In genomic region chr13:30032263-30032662, GRCh38 we compare ENCODE assay signal across 22 cellular contexts.
A peak's percentile ranks its signal among the peaks of the same experiment; 100 is the strongest.
DNase-seq lines count a peak whose midpoint lies in the region; ATAC-seq, FAIRE-seq and TF ChIP-seq lines count a peak whose summit lies in the region.
"Had no signal": no experiment of that assay in that cellular context is flagged by ENCODE, and none has a peak within 500 bp of the region (broad histone marks: within the 10 kb centered on the region; RNA-seq: fewer than 3 reads in every experiment).

No MANE protein-coding gene starts in this region.

- no peak overlapping the region for H4K8ac ChIP-seq in H1 (ENCODE audit: extremely low read depth, insufficient read depth, low read length)

- no peak overlapping the region for H3K56ac ChIP-seq in H1 (replicated peaks; ENCODE audit: insufficient read length, low read depth, low read length)

- H3K4me1 ChIP-seq in SK-N-SH (ENCODE audit: control insufficient read depth in 1 of 2, insufficient read depth in 2 of 2, low read depth in 1 of 2, low read length in 1 of 2): peaks cover 0 to 16% of the 10 kb centered on the region in 2 experiments; a peak in 3 of 4 replicates
- no peaks in the 10 kb centered on the region for H3K4me1 ChIP-seq in H1 (replicated peaks in 1 of 4; ENCODE audit: control insufficient read depth in 3 of 4, insufficient read depth in 4 of 4, low read length in 3 of 4)
- H3K4me1 ChIP-seq in rectal smooth muscle tissue (ENCODE audit: control insufficient read depth, insufficient read depth, low read length): peaks cover 9% of the 10 kb centered on the region
- no peaks in the 10 kb centered on the region for H3K4me1 ChIP-seq in effector memory CD4-positive, alpha-beta T cell (ENCODE audit: control insufficient read depth, insufficient read depth, low read length, poor library complexity, severe bottlenecking)

- no peak overlapping the region for H2BK15ac ChIP-seq in H1 (ENCODE audit: low read length)

- H3K9me2 ChIP-seq in SK-N-SH (no peaks in the 10 kb centered on the region), neural cell (ENCODE audit: insufficient read depth, low read length) (no peaks in the 10 kb centered on the region)

- no peaks in the 10 kb centered on the region; the same call in 1 of the 2 replicates for H3K23me2 ChIP-seq in H1 (ENCODE audit: low read depth, low read length)

- no peak overlapping the region for H3K9ac ChIP-seq in SK-N-SH
- no peak overlapping the region for H3K9ac ChIP-seq in H1 (replicated peaks in 1 of 4; ENCODE audit: extremely low read depth in 1 of 4, low read depth in 3 of 4, low read length in 3 of 4)
- H3K9ac ChIP-seq in neural cell (ENCODE audit: low read length): no peak overlapping the region
- H3K9ac ChIP-seq in rectal smooth muscle tissue (ENCODE audit: low read length): no peak overlapping the region
- H3K9ac ChIP-seq: BLaER1, GM23248 had no signal

- no peak for DNase-seq in SK-N-SH
- DNase-seq in H1 (ENCODE audit: low read depth in 1 of 2, low spot score in 2 of 2): no peak
- no peak for DNase-seq in midbrain (lab: John Stamatoyannopoulos, UW)
- no peak for DNase-seq in NCI-H128 (lab: John Stamatoyannopoulos, UW; ENCODE audit: unreplicated experiment)
- DNase-seq in effector memory CD4-positive, alpha-beta T cell: no peak
- DNase-seq: Caco-2; CD4-positive, CD25-positive, alpha-beta regulatory T cell; CD8-positive, alpha-beta T cell; DMS153; DND-41; GM23248; H9 had no signal

- H4K20me1 ChIP-seq in SK-N-SH (ENCODE audit: insufficient read depth): no peaks in the 10 kb centered on the region
- H4K20me1 ChIP-seq in H1 (replicated peaks in 1 of 2; ENCODE audit: control insufficient read depth in 1 of 2, insufficient read depth in 2 of 2, low read length in 2 of 2): no peaks in the 10 kb centered on the region
- H4K20me1 ChIP-seq in neural cell (ENCODE audit: insufficient read depth): no peaks in the 10 kb centered on the region
- H4K20me1 ChIP-seq: BLaER1 had no signal

- FAIRE-seq in H1 (lab: Jason Lieb, UNC): no peak
- FAIRE-seq: A204.1, G401.6, GM12892 had no signal

- H3K9me3 ChIP-seq in SK-N-SH: no peaks in the 10 kb centered on the region
- H3K9me3 ChIP-seq in H1 (ENCODE audit: insufficient read depth in 2 of 2, low read depth in 1 of 2, low read length in 1 of 2): no peaks in the 10 kb centered on the region
- no peaks in the 10 kb centered on the region for H3K9me3 ChIP-seq in neural cell (ENCODE audit: low read length)
- H3K9me3 ChIP-seq in effector memory CD4-positive, alpha-beta T cell (ENCODE audit: control insufficient read depth, low read length): no peaks in the 10 kb centered on the region
- H3K9me3 ChIP-seq: BLaER1, Caco-2 had no signal

- no peak overlapping the region for H2BK5ac ChIP-seq in H1 (ENCODE audit: low read depth, low read length)

- no peak overlapping the region; the same call in 1 of the 2 replicates for H2BK12ac ChIP-seq in H1 (ENCODE audit: low read depth, low read length)

- POLR2A ChIA-PET in SK-N-SH (lab: Yijun Ruan, JAX) (no interaction called here), H1 (lab: Charles Lee; ENCODE audit: partially characterized antibody) (no interaction called here)

- TF ChIP-seq EP300 in SK-N-SH (IDR thresholded peaks at IDR 0.05; ENCODE audit: borderline replicate concordance in 1 of 2, low read depth in 1 of 2, low read length in 1 of 2) (no peak), H1 (IDR thresholded peaks at IDR 0.05; ENCODE audit: borderline replicate concordance in 1 of 2, low read depth in 2 of 2, low read length in 2 of 2) (no peak), neural cell (conservative IDR thresholded peaks at IDR 0.05; ENCODE audit: poor library complexity, severe bottlenecking) (no peak)

- CTCF ChIA-PET in SK-N-SH (lab: Yijun Ruan, JAX): no interaction called here
- CTCF ChIA-PET in H1 (lab: Charles Lee; ENCODE audit: partially characterized antibody): interaction anchor here (1.1 kb wide), 1 partner anchor 80 kb away, joined by 4 read pairs; no protein-coding TSS in a partner anchor

- H3K27ac ChIP-seq in SK-N-SH (ENCODE audit: low read depth in 2 of 2, low read length in 1 of 2): no peak overlapping the region
- no peak overlapping the region for H3K27ac ChIP-seq in H1 (ENCODE audit: low read depth, low read length)
- no peak overlapping the region for H3K27ac ChIP-seq in neural cell (ENCODE audit: low read length)
- H3K27ac ChIP-seq in rectal smooth muscle tissue (ENCODE audit: low read depth, low read length): no peak overlapping the region
- H3K27ac ChIP-seq in effector memory CD4-positive, alpha-beta T cell (ENCODE audit: insufficient read depth, low read length, poor library complexity, severe bottlenecking): no peak overlapping the region
- H3K27ac ChIP-seq: 22Rv1, BLaER1, C4-2B, GM23248 had no signal

- no peak overlapping the region for H3K14ac ChIP-seq in H1 (ENCODE audit: insufficient read length)

- no peak overlapping the region for H3K18ac ChIP-seq in H1 (ENCODE audit: extremely low read depth, low read length)

- no peak overlapping the region for H2AK5ac ChIP-seq in H1 (ENCODE audit: low read depth, low read length)

- no peak overlapping the region for H3K4ac ChIP-seq in H1 (replicated peaks; ENCODE audit: insufficient read length, low read depth, low read length)

- 0 out of 2 replicates have a peak, but pooled peaks cover 2% of the 10 kb centered on the region for H3K79me1 ChIP-seq in H1 (ENCODE audit: low read depth, low read length)

- 0 out of 2 replicates have a peak overlapping the region, but pooled peaks have one; percentile 23 for H2BK20ac ChIP-seq in H1 (ENCODE audit: low read length)

- H3K23ac ChIP-seq in H1 (ENCODE audit: insufficient read length): no peak overlapping the region

- H4K5ac ChIP-seq in H1 (ENCODE audit: insufficient read length, low read depth, low read length): no peak overlapping the region

- peak overlapping the region; percentile 10 for H2BK120ac ChIP-seq in H1 (replicated peaks; ENCODE audit: low read depth, low read length)

- H3K4me2 ChIP-seq in SK-N-SH (no peak overlapping the region), H1 (ENCODE audit: insufficient read depth in 1 of 2, low read depth in 2 of 2, low read length in 2 of 2) (no peak overlapping the region), neural cell (ENCODE audit: low read length) (no peak overlapping the region)
- H3K4me2 ChIP-seq: BLaER1 had no signal

- TF ChIP-seq RAD21 in SK-N-SH (IDR thresholded peaks at IDR 0.05; ENCODE audit: low read length) (no peak), H1 (IDR thresholded peaks at IDR 0.05 in 1 of 2, conservative IDR thresholded peaks at IDR 0.05 in 1 of 2; ENCODE audit: low read depth in 2 of 2, low read length in 2 of 2) (no peak), neural cell (conservative IDR thresholded peaks at IDR 0.05) (no peak)

- TF ChIP-seq CTCF in SK-N-SH (IDR thresholded peaks at IDR 0.05) (no peak), H1 (IDR thresholded peaks at IDR 0.05; ENCODE audit: control extremely low read depth in 1 of 3, insufficient read depth in 1 of 3, low read depth in 1 of 3, low read length in 3 of 3) (no peak), neural cell (IDR thresholded peaks at IDR 0.05; ENCODE audit: poor library complexity, severe bottlenecking) (no peak)

- H3K4me3 ChIP-seq in SK-N-SH (ENCODE audit: low read depth in 2 of 2, low read length in 1 of 2) (no peak overlapping the region), H1 (ENCODE audit: extremely low read depth in 1 of 4, insufficient read depth in 2 of 4, low read depth in 3 of 4, low read length in 4 of 4) (no peak overlapping the region), neural cell (ENCODE audit: low read length) (no peak overlapping the region), rectal smooth muscle tissue (ENCODE audit: low read length) (peak overlapping the region; percentile 25)
- no peak overlapping the region for H3K4me3 ChIP-seq in effector memory CD4-positive, alpha-beta T cell (ENCODE audit: insufficient read depth, low read depth, low read length, poor library complexity, severe bottlenecking)
- H3K4me3 ChIP-seq: BLaER1, GM23248 had no signal

- no peak overlapping the region for H2AFZ ChIP-seq in SK-N-SH (ENCODE audit: low read depth)
- no peak overlapping the region for H2AFZ ChIP-seq in H1 (ENCODE audit: low read length)
- no peak overlapping the region for H2AFZ ChIP-seq in neural cell (ENCODE audit: low read depth, low read length)
- H2AFZ ChIP-seq: GM23248 had no signal

- WGBS in SK-N-SH (ENCODE audit: low lambda C conversion rate): 81% methylated on average over 4 of the region's 4 CpGs
- 86% methylated on average over 4 of the region's 4 CpGs; no CpG with 5 or more reads in 1 of the 2 experiments for WGBS in H1 (ENCODE audit: extremely low coverage in 1 of 2, insufficient coverage in 1 of 2, insufficient read length in 1 of 2, insufficient replicate concordance in 2 of 2, low coverage in 1 of 2, low lambda C conversion rate in 2 of 2, missing lambda C conversion rate in 1 of 2), 2 experiments

- H3K36me3 ChIP-seq in SK-N-SH (replicated peaks in 1 of 2; ENCODE audit: control insufficient read depth in 1 of 2, insufficient read depth in 2 of 2, low read length in 1 of 2): no peaks in the 10 kb centered on the region
- H3K36me3 ChIP-seq in H1 (ENCODE audit: control insufficient read depth in 2 of 4, insufficient read depth in 4 of 4, low read length in 3 of 4): no peaks in the 10 kb centered on the region
- no peaks in the 10 kb centered on the region for H3K36me3 ChIP-seq in neural cell (ENCODE audit: insufficient read depth, low read length)
- H3K36me3 ChIP-seq in rectal smooth muscle tissue (ENCODE audit: control insufficient read depth, insufficient read depth, low read length): no peaks in the 10 kb centered on the region
- no peaks in the 10 kb centered on the region for H3K36me3 ChIP-seq in effector memory CD4-positive, alpha-beta T cell (ENCODE audit: control insufficient read depth, insufficient read depth, low read length)
- H3K36me3 ChIP-seq: BLaER1 had no signal

- no peak for TF ChIP-seq POLR2A in H1 (IDR thresholded peaks at IDR 0.05; ENCODE audit: control extremely low read depth in 1 of 2, low read depth in 2 of 2, low read length in 2 of 2)

- peaks cover 14% of the 10 kb centered on the region for H3F3A ChIP-seq in SK-N-SH (replicated peaks; ENCODE audit: insufficient read depth)
- H3F3A ChIP-seq in neural cell (ENCODE audit: insufficient read depth, low read length, poor library complexity, severe bottlenecking): no peaks in the 10 kb centered on the region

- H3K27me3 ChIP-seq in SK-N-SH (ENCODE audit: insufficient read depth) (no peaks in the 10 kb centered on the region), H1 (replicated peaks in 1 of 4; ENCODE audit: control insufficient read depth in 3 of 4, extremely low read depth in 1 of 4, insufficient read depth in 3 of 4, low read length in 3 of 4) (no peaks in the 10 kb centered on the region), neural cell (ENCODE audit: insufficient read depth, low read depth, low read length) (no peaks in the 10 kb centered on the region), rectal smooth muscle tissue (ENCODE audit: control insufficient read depth, insufficient read depth, low read length) (no peaks in the 10 kb centered on the region)
- H3K27me3 ChIP-seq in effector memory CD4-positive, alpha-beta T cell (replicated peaks; ENCODE audit: control insufficient read depth, insufficient read depth, low read length, poor library complexity, severe bottlenecking): no peaks in the 10 kb centered on the region
- H3K27me3 ChIP-seq: BLaER1 had no signal

- no peaks in the 10 kb centered on the region for H3K79me2 ChIP-seq in SK-N-SH (ENCODE audit: insufficient read depth)
- H3K79me2 ChIP-seq in H1 (ENCODE audit: control insufficient read depth in 1 of 2, insufficient read depth in 2 of 2, low read length in 2 of 2): no peaks in the 10 kb centered on the region; a peak in 1 of 4 replicates
- H3K79me2 ChIP-seq in neural cell (replicated peaks; ENCODE audit: insufficient read depth, low read length): no peaks in the 10 kb centered on the region

- H4K91ac ChIP-seq in H1 (replicated peaks; ENCODE audit: insufficient read length, low read length): no peak overlapping the region

- ATAC-seq in SK-N-SH treated with all-trans-retinoic acid at 6 μM for 48 hours: no peak
- ATAC-seq: CD8-positive, alpha-beta T cell; HCT116 had no signal
